Comparison of ENCODE assay signal across 30 cellular contexts in the genomic region with DNA sequence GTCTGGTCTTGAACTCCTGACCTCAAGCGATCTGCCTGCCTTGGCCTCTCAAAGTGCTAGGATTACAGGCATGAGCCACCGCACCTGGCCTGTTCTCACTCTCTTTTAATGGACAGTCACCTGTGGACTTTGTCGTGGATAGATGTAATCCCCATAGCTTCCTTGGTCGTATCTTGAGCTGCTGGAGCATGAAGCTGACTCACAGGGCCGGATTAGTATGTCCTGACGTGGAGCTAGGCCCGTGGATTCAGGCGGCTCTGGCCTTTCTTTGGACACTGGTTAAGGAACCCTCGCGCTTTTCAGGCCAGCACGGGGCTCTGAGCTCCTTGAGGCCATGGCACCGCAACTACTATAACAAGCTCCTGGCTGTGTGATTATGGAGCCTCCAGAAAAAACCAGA. TPM values are rescaled to one million over a fixed set of nuclear protein-coding genes. Genes with fewer than 3 reads are reported as not detected.
"Had no signal": no experiment of that assay in that cellular context is flagged by ENCODE, and none has a peak within 500 bp of the region (broad histone marks: within the 10 kb centered on the region; RNA-seq: fewer than 3 reads in every experiment).

No MANE protein-coding gene starts in this region.

- H3K4me3 ChIP-seq: ascending aorta, body of pancreas, PC-9, SJSA1 had no signal

- H3K9me3 ChIP-seq: ascending aorta, body of pancreas, SJSA1 had no signal

- H3K9me3 Mint-ChIP-seq: activated naive CD4-positive, alpha-beta T cell treated with anti-CD3 and anti-CD28 coated beads, Interleukin-2, amount 50 U/mL, for 72 hours; activated naive CD8-positive, alpha-beta T cell treated with anti-CD3 and anti-CD28 coated beads, Interleukin-2, amount 50 U/mL, for 24 hours; activated T-cell treated with anti-CD3 and anti-CD28 coated beads, Interleukin-2, amount 50 U/mL, for 4 hours; T-helper 2 cell treated with Interferon-gamma antibody and Interleukin-4, amounts not matched to agents 5 μg/mL and 100 μg/mL, for 36 hours had no signal

- ATAC-seq: activated naive CD4-positive, alpha-beta T cell treated with anti-CD3 and anti-CD28 coated beads, Interleukin-2, amount 50 U/mL, for 72 hours; activated naive CD8-positive, alpha-beta T cell treated with anti-CD3 and anti-CD28 coated beads, Interleukin-2, amount 50 U/mL, for 24 hours; activated T-cell treated with anti-CD3 and anti-CD28 coated beads, Interleukin-2, amount 50 U/mL, for 4 hours; body of pancreas; Right ventricle myocardium inferior; SK-N-SH treated with all-trans-retinoic acid at 6 μM for 48 hours; WTC11 had no signal

- H3K36me3 Mint-ChIP-seq: activated naive CD4-positive, alpha-beta T cell treated with anti-CD3 and anti-CD28 coated beads, Interleukin-2, amount 50 U/mL, for 72 hours; WTC11 had no signal

- H3K4me1 Mint-ChIP-seq: activated naive CD8-positive, alpha-beta T cell treated with anti-CD3 and anti-CD28 coated beads, Interleukin-2, amount 50 U/mL, for 24 hours had no signal

- H3K27ac Mint-ChIP-seq: activated naive CD4-positive, alpha-beta T cell treated with anti-CD3 and anti-CD28 coated beads, Interleukin-2, amount 50 U/mL, for 72 hours; activated naive CD8-positive, alpha-beta T cell treated with anti-CD3 and anti-CD28 coated beads, Interleukin-2, amount 50 U/mL, for 24 hours; T-helper 2 cell treated with Interferon-gamma antibody and Interleukin-4, amounts not matched to agents 5 μg/mL and 100 μg/mL, for 36 hours; WTC11 had no signal

- H3K27ac ChIP-seq: ascending aorta, body of pancreas, KMS-11, PC-9, SJSA1 had no signal

- H3K4me3 Mint-ChIP-seq: activated naive CD8-positive, alpha-beta T cell treated with anti-CD3 and anti-CD28 coated beads, Interleukin-2, amount 50 U/mL, for 24 hours; activated T-cell treated with anti-CD3 and anti-CD28 coated beads, Interleukin-2, amount 50 U/mL, for 4 hours; T-helper 2 cell treated with Interferon-gamma antibody and Interleukin-4, amounts not matched to agents 5 μg/mL and 100 μg/mL, for 36 hours; WTC11 had no signal

- H3K36me3 ChIP-seq: ascending aorta had no signal

- H3K27me3 ChIP-seq: ascending aorta, body of pancreas, SJSA1 had no signal

- H3K4me1 ChIP-seq: ascending aorta, body of pancreas had no signal

- DNase-seq: activated CD4-positive, alpha-beta T cell treated with anti-CD3 and anti-CD28 coated beads for 48 hours; activated CD4-positive, alpha-beta T cell treated with anti-CD3 and anti-CD28 coated beads, Interleukin-2, amount 50 U/mL, for 4 hours; activated CD4-positive, CD25-positive, alpha-beta regulatory T cell treated with anti-CD3 and anti-CD28 coated beads, Interleukin-2, amount 50 U/mL, for 72 hours; activated CD8-positive, alpha-beta memory T cell treated with anti-CD3 and anti-CD28 coated beads for 24 hours; activated effector memory CD4-positive, alpha-beta T cell treated with anti-CD3 and anti-CD28 coated beads, Interleukin-2, amount 50 U/mL, for 16 hours; activated naive CD4-positive, alpha-beta T cell treated with Interleukin-2 at 50 U/mL for 16 hours; activated naive CD8-positive, alpha-beta T cell treated with anti-CD3 and anti-CD28 coated beads, Interleukin-2, amount 50 U/mL, for 24 hours; activated T-cell treated with anti-CD3 and anti-CD28 coated beads, Interleukin-2, amount 50 U/mL, for 4 hours; amniotic stem cell; body of pancreas; MV-4-11; NCI-H1092 treated with DMSO at 0.1 percent for 48 hours; NCI-H1436; NCI-H187; NCI-H2081; NCI-H446; NCI-H524; RPMI8226; SW 1271 had no signal

RNA-seq across cellular contexts. Expression of a gene that starts 27.5 kb away (rescaled TPM):
- total RNA-seq: activated naive CD4-positive, alpha-beta T cell treated with anti-CD3 and anti-CD28 coated beads, Interleukin-2, amount 50 U/mL, for 72 hours; activated T-cell treated with anti-CD3 and anti-CD28 coated beads, Interleukin-2, amount 50 U/mL, for 4 hours; ascending aorta; body of pancreas; MCF 10A; PC-9; Right ventricle myocardium inferior; T-helper 1 cell treated with Interleukin-12 subunit alpha and Interleukin-12 subunit beta and Interleukin-4 antibody, amounts not matched to agents 30 ng/mL and 1 ng/mL, for 36 hours had no signal
